1 cellular context compared by ENCODE assay signal in the genomic region with DNA sequence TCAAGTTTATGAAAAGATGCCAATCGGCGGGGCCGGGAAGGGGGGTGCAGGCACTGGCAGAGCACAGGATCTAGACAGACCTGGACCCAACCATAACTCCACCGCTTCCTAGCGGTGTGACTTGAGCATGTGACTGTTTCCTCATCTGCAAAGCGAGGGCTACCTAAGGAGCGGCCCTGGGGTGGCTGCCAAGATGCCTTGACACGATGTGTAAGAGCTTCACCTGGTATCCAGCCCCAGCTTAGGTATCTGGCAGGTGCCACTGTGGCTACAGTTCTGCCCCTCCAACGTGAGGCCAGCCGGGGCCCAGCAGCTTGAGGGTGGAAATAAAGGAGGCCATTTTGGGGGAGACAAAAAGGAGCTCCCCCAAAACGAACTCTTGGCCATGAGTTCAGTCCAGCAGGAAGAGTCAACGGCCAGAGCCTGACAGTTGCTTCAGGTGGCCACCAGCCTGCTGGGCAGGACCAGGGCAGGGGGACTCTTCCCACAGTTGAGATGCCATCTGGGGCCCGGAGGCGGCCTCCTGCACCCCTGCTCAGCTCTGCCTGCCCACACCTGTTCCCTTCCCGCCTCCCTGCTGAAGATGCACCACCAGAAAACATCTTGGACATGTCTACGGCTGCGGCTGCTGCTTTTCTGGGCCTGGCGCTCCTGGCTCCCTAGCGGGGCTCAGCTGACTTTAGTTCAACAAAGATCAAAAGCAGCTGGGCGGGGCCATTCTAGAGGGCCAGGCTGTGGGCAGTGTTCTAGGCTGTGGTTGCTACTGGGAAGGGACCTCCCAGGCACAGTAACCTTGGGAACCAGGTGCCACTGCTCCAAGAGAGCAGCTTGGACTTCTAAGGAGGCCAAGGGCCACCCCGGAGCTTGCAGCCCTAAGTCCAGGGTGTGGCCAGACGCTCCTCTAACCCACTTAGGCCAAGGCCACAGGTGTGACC.
TF ChIP-seq lines count a peak whose summit lies in the region.

No MANE protein-coding gene starts in this region.

TF ChIP-seq in HepG2, 621 proteins besides CTCF, POLR2A, EP300 and RAD21 (continued from another document and continues in another):
- TF ChIP-seq, protein P1, sequence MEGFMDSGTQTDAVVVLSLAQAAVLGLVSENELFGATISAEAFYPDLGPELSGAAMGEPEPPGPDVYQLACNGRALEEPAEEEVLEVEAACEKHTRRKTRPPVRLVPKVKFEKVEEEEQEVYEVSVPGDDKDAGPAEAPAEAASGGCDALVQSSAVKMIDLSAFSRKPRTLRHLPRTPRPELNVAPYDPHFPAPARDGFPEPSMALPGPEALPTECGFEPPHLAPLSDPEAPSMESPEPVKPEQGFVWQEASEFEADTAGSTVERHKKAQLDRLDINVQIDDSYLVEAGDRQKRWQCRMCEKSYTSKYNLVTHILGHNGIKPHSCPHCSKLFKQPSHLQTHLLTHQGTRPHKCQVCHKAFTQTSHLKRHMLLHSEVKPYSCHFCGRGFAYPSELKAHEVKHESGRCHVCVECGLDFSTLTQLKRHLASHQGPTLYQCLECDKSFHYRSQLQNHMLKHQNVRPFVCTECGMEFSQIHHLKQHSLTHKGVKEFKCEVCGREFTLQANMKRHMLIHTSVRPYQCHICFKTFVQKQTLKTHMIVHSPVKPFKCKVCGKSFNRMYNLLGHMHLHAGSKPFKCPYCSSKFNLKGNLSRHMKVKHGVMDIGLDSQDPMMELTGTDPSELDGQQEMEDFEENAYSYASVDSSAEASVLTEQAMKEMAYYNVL (CRISPR knock-in tag; IDR thresholded peaks at IDR 0.05; ENCODE audit: borderline replicate concordance), result peak; percentile 56; the same call in 1 of the 2 replicates
- peak; percentile 53 for TF ChIP-seq RBM39 (IDR thresholded peaks at IDR 0.05; ENCODE audit: low read depth, low read length, poor library complexity, severe bottlenecking)
- TF ChIP-seq ZNF317 (CRISPR knock-in tag; IDR thresholded peaks at IDR 0.05), result no peak
- TF ChIP-seq HDAC6 (IDR thresholded peaks at IDR 0.05; ENCODE audit: low read depth, low read length), result no peak
- TF ChIP-seq ZNF121 (CRISPR knock-in tag; IDR thresholded peaks at IDR 0.05), result peak; percentile 48; the same call in 1 of the 2 replicates
- TF ChIP-seq ZNF724P (CRISPR knock-in tag; IDR thresholded peaks at IDR 0.05; ENCODE audit: borderline replicate concordance), result 0 out of 2 replicates have a peak, but pooled peaks have one; percentile 54
- TF ChIP-seq ZFP90 (CRISPR knock-in tag; IDR thresholded peaks at IDR 0.05; ENCODE audit: borderline replicate concordance), result peak; percentile 61; the same call in 1 of the 2 replicates
- TF ChIP-seq ZBTB21 (CRISPR knock-in tag; IDR thresholded peaks at IDR 0.05), result no peak
- TF ChIP-seq, protein P2, sequence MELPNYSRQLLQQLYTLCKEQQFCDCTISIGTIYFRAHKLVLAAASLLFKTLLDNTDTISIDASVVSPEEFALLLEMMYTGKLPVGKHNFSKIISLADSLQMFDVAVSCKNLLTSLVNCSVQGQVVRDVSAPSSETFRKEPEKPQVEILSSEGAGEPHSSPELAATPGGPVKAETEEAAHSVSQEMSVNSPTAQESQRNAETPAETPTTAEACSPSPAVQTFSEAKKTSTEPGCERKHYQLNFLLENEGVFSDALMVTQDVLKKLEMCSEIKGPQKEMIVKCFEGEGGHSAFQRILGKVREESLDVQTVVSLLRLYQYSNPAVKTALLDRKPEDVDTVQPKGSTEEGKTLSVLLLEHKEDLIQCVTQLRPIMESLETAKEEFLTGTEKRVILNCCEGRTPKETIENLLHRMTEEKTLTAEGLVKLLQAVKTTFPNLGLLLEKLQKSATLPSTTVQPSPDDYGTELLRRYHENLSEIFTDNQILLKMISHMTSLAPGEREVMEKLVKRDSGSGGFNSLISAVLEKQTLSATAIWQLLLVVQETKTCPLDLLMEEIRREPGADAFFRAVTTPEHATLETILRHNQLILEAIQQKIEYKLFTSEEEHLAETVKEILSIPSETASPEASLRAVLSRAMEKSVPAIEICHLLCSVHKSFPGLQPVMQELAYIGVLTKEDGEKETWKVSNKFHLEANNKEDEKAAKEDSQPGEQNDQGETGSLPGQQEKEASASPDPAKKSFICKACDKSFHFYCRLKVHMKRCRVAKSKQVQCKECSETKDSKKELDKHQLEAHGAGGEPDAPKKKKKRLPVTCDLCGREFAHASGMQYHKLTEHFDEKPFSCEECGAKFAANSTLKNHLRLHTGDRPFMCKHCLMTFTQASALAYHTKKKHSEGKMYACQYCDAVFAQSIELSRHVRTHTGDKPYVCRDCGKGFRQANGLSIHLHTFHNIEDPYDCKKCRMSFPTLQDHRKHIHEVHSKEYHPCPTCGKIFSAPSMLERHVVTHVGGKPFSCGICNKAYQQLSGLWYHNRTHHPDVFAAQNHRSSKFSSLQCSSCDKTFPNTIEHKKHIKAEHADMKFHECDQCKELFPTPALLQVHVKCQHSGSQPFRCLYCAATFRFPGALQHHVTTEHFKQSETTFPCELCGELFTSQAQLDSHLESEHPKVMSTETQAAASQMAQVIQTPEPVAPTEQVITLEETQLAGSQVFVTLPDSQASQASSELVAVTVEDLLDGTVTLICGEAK (IDR thresholded peaks at IDR 0.05), result no peak
- TF ChIP-seq, protein P2 (CRISPR knock-in tag; IDR thresholded peaks at IDR 0.05), result 0 out of 2 replicates have a peak, but pooled peaks have one; percentile 6
- TF ChIP-seq RXRB (CRISPR knock-in tag; IDR thresholded peaks at IDR 0.05; ENCODE audit: borderline replicate concordance), result peak; percentile 52; the same call in 1 of the 2 replicates
- 0 out of 2 replicates have a peak, but pooled peaks have one; percentile 33 for TF ChIP-seq RCOR2 (CRISPR knock-in tag; IDR thresholded peaks at IDR 0.05)
- peak; percentile 98 for TF ChIP-seq SP5 (CRISPR knock-in tag; IDR thresholded peaks at IDR 0.05; ENCODE audit: borderline replicate concordance, low read depth)
- peak; percentile 67; the same call in 1 of the 2 replicates for TF ChIP-seq SALL1 (CRISPR knock-in tag; IDR thresholded peaks at IDR 0.05)
- peak; percentile 42; the same call in 1 of the 2 replicates for TF ChIP-seq ZNF263 (CRISPR knock-in tag; IDR thresholded peaks at IDR 0.05)
- TF ChIP-seq, protein P3, sequence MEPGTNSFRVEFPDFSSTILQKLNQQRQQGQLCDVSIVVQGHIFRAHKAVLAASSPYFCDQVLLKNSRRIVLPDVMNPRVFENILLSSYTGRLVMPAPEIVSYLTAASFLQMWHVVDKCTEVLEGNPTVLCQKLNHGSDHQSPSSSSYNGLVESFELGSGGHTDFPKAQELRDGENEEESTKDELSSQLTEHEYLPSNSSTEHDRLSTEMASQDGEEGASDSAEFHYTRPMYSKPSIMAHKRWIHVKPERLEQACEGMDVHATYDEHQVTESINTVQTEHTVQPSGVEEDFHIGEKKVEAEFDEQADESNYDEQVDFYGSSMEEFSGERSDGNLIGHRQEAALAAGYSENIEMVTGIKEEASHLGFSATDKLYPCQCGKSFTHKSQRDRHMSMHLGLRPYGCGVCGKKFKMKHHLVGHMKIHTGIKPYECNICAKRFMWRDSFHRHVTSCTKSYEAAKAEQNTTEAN (CRISPR knock-in tag; conservative IDR thresholded peaks at IDR 0.05), result peak; percentile 50; the same call in 1 of the 2 replicates
- TF ChIP-seq ZNF615 (CRISPR knock-in tag; IDR thresholded peaks at IDR 0.05; ENCODE audit: borderline replicate concordance), result no peak
- TF ChIP-seq U2AF1 (optimal IDR thresholded peaks at IDR 0.05; ENCODE audit: low read depth, low read length), result peak; percentile 5
- peak; percentile 91 for TF ChIP-seq ZNF331 (CRISPR knock-in tag; IDR thresholded peaks at IDR 0.05)
- TF ChIP-seq ZNF460 (CRISPR knock-in tag; IDR thresholded peaks at IDR 0.05; ENCODE audit: borderline replicate concordance), result no peak
- TF ChIP-seq SOX13 (IDR thresholded peaks at IDR 0.05), result no peak
- peak in 1 of 2 experiments; percentile 66; a peak in 1 of 4 replicates for TF ChIP-seq SOX13 (CRISPR knock-in tag; conservative IDR thresholded peaks at IDR 0.05 in 1 of 2, IDR thresholded peaks at IDR 0.05 in 1 of 2)
- TF ChIP-seq, protein P4, sequence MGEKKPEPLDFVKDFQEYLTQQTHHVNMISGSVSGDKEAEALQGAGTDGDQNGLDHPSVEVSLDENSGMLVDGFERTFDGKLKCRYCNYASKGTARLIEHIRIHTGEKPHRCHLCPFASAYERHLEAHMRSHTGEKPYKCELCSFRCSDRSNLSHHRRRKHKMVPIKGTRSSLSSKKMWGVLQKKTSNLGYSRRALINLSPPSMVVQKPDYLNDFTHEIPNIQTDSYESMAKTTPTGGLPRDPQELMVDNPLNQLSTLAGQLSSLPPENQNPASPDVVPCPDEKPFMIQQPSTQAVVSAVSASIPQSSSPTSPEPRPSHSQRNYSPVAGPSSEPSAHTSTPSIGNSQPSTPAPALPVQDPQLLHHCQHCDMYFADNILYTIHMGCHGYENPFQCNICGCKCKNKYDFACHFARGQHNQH (CRISPR knock-in tag; IDR thresholded peaks at IDR 0.05), result peak; percentile 53; the same call in 1 of the 2 replicates
- TF ChIP-seq HDAC1 (CRISPR knock-in tag; IDR thresholded peaks at IDR 0.05), result peak; percentile 67
- peak; percentile 53; the same call in 1 of the 2 replicates for TF ChIP-seq ZNF598 (CRISPR knock-in tag; IDR thresholded peaks at IDR 0.05; ENCODE audit: borderline replicate concordance)
- TF ChIP-seq TCF7 (IDR thresholded peaks at IDR 0.05; ENCODE audit: low read depth), result peak; percentile 94
- TF ChIP-seq ZSCAN25 (CRISPR knock-in tag; IDR thresholded peaks at IDR 0.05), result no peak
- TF ChIP-seq, protein P5, sequence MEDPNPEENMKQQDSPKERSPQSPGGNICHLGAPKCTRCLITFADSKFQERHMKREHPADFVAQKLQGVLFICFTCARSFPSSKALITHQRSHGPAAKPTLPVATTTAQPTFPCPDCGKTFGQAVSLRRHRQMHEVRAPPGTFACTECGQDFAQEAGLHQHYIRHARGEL (CRISPR knock-in tag; IDR thresholded peaks at IDR 0.05), result no peak
- TF ChIP-seq ZNF256 (CRISPR knock-in tag; conservative IDR thresholded peaks at IDR 0.05), result peak; percentile 71; the same call in 1 of the 2 replicates
- peak; percentile 62; the same call in 1 of the 2 replicates for TF ChIP-seq TCF7L2 (IDR thresholded peaks at IDR 0.05; ENCODE audit: low read depth, low read length)
- peak; percentile 75 for TF ChIP-seq ZNF605 (CRISPR knock-in tag; IDR thresholded peaks at IDR 0.05)
- TF ChIP-seq BCL6 (CRISPR knock-in tag; IDR thresholded peaks at IDR 0.05), result peak; percentile 18; the same call in 1 of the 2 replicates
- TF ChIP-seq, protein P6, sequence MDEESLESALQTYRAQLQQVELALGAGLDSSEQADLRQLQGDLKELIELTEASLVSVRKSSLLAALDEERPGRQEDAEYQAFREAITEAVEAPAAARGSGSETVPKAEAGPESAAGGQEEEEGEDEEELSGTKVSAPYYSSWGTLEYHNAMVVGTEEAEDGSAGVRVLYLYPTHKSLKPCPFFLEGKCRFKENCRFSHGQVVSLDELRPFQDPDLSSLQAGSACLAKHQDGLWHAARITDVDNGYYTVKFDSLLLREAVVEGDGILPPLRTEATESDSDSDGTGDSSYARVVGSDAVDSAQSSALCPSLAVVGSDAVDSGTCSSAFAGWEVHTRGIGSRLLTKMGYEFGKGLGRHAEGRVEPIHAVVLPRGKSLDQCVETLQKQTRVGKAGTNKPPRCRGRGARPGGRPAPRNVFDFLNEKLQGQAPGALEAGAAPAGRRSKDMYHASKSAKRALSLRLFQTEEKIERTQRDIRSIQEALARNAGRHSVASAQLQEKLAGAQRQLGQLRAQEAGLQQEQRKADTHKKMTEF (CRISPR knock-in tag; IDR thresholded peaks at IDR 0.05), result peak; percentile 49; the same call in 1 of the 2 replicates
- TF ChIP-seq, protein P7, sequence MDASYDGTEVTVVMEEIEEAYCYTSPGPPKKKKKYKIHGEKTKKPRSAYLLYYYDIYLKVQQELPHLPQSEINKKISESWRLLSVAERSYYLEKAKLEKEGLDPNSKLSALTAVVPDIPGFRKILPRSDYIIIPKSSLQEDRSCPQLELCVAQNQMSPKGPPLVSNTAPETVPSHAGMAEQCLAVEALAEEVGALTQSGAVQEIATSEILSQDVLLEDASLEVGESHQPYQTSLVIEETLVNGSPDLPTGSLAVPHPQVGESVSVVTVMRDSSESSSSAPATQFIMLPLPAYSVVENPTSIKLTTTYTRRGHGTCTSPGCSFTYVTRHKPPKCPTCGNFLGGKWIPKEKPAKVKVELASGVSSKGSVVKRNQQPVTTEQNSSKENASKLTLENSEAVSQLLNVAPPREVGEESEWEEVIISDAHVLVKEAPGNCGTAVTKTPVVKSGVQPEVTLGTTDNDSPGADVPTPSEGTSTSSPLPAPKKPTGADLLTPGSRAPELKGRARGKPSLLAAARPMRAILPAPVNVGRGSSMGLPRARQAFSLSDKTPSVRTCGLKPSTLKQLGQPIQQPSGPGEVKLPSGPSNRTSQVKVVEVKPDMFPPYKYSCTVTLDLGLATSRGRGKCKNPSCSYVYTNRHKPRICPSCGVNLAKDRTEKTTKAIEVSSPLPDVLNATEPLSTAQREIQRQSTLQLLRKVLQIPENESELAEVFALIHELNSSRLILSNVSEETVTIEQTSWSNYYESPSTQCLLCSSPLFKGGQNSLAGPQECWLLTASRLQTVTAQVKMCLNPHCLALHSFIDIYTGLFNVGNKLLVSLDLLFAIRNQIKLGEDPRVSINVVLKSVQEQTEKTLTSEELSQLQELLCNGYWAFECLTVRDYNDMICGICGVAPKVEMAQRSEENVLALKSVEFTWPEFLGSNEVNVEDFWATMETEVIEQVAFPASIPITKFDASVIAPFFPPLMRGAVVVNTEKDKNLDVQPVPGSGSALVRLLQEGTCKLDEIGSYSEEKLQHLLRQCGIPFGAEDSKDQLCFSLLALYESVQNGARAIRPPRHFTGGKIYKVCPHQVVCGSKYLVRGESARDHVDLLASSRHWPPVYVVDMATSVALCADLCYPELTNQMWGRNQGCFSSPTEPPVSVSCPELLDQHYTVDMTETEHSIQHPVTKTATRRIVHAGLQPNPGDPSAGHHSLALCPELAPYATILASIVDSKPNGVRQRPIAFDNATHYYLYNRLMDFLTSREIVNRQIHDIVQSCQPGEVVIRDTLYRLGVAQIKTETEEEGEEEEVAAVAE (CRISPR knock-in tag; IDR thresholded peaks at IDR 0.05; ENCODE audit: borderline replicate concordance), result 0 out of 2 replicates have a peak, but pooled peaks have one; percentile 23
- TF ChIP-seq PLRG1 (conservative IDR thresholded peaks at IDR 0.05), result no peak
